In the genomic region with DNA sequence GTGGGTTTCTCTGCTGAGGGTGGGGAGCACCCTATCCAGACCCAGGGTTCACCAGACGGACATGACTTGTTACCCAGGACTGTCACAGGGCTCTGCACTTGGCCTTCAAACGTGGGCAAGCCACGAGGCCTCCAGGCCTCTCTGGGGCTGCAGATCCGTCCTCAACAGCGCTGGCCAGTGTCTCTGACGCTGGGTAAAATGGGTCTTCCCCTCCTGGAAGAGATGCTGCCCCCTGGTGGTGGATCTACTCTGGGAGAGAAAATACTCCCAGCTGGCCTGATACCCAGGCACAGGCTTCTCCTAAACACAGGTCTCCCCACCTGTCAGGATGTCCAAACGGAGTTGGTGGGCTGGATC, we compare ENCODE assay signal across 1 cellular context.
A peak's percentile ranks its signal among the peaks of the same experiment; 100 is the strongest.
TF ChIP-seq lines count a peak whose summit lies in the region.

No MANE protein-coding gene starts in this region.

TF ChIP-seq in HepG2, 621 proteins besides CTCF, POLR2A, EP300 and RAD21 (continued from another document and continues in another):
- TF ChIP-seq, protein P1, sequence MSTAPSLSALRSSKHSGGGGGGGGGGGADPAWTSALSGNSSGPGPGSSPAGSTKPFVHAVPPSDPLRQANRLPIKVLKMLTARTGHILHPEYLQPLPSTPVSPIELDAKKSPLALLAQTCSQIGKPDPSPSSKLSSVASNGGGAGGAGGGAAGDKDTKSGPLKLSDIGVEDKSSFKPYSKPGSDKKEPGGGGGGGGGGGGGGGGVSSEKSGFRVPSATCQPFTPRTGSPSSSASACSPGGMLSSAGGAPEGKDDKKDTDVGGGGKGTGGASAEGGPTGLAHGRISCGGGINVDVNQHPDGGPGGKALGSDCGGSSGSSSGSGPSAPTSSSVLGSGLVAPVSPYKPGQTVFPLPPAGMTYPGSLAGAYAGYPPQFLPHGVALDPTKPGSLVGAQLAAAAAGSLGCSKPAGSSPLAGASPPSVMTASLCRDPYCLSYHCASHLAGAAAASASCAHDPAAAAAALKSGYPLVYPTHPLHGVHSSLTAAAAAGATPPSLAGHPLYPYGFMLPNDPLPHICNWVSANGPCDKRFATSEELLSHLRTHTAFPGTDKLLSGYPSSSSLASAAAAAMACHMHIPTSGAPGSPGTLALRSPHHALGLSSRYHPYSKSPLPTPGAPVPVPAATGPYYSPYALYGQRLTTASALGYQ (CRISPR knock-in tag; IDR thresholded peaks at IDR 0.05): no peak
- TF ChIP-seq GATAD2A (CRISPR knock-in tag; IDR thresholded peaks at IDR 0.05) (peak; percentile 47; the same call in 1 of the 2 replicates), PITX1 (CRISPR knock-in tag; IDR thresholded peaks at IDR 0.05) (no peak), HNRNPK (IDR thresholded peaks at IDR 0.05; ENCODE audit: low read depth, low read length, poor library complexity, severe bottlenecking) (no peak), YEATS2 (CRISPR knock-in tag; IDR thresholded peaks at IDR 0.05; ENCODE audit: borderline replicate concordance) (no peak), ZFP36L1 (CRISPR knock-in tag; IDR thresholded peaks at IDR 0.05) (no peak), PRPF4 (IDR thresholded peaks at IDR 0.05; ENCODE audit: low read depth, low read length, poor library complexity, severe bottlenecking) (no peak), EED (CRISPR knock-in tag; IDR thresholded peaks at IDR 0.05) (no peak), LCORL (IDR thresholded peaks at IDR 0.05) (no peak), LCORL (CRISPR knock-in tag; IDR thresholded peaks at IDR 0.05) (no peak), ZSCAN12 (CRISPR knock-in tag; IDR thresholded peaks at IDR 0.05) (no peak), ZNF496 (CRISPR knock-in tag; IDR thresholded peaks at IDR 0.05; ENCODE audit: insufficient replicate concordance) (no peak), ZSCAN20 (CRISPR knock-in tag; IDR thresholded peaks at IDR 0.05; ENCODE audit: borderline replicate concordance) (no peak), ETV6 (CRISPR knock-in tag; conservative IDR thresholded peaks at IDR 0.05) (no peak), ZNF563 (CRISPR knock-in tag; IDR thresholded peaks at IDR 0.05) (no peak), ZNF772 (CRISPR knock-in tag; IDR thresholded peaks at IDR 0.05) (no peak), ZBTB21 (CRISPR knock-in tag; IDR thresholded peaks at IDR 0.05) (no peak), FOXA1 (IDR thresholded peaks at IDR 0.05) (no peak), FOXA1 (CRISPR knock-in tag; IDR thresholded peaks at IDR 0.05) (no peak), CHD2 (IDR thresholded peaks at IDR 0.05; ENCODE audit: low read depth, low read length) (no peak), ZNF766 (CRISPR knock-in tag; IDR thresholded peaks at IDR 0.05; ENCODE audit: borderline replicate concordance) (no peak), TEAD3 (CRISPR knock-in tag; optimal IDR thresholded peaks at IDR 0.05; ENCODE audit: borderline replicate concordance) (no peak), ZKSCAN8 (CRISPR knock-in tag; IDR thresholded peaks at IDR 0.05; ENCODE audit: borderline replicate concordance) (no peak), MAZ (IDR thresholded peaks at IDR 0.05; ENCODE audit: borderline replicate concordance, low read depth, low read length) (no peak), MAZ (CRISPR knock-in tag; IDR thresholded peaks at IDR 0.05; ENCODE audit: low read depth) (peak; percentile 62; the same call in 1 of the 2 replicates), TBP (CRISPR knock-in tag; IDR thresholded peaks at IDR 0.05) (no peak), MED13 (CRISPR knock-in tag; IDR thresholded peaks at IDR 0.05) (no peak), ZNF615 (CRISPR knock-in tag; IDR thresholded peaks at IDR 0.05; ENCODE audit: borderline replicate concordance) (no peak), CHD4 (IDR thresholded peaks at IDR 0.05; ENCODE audit: borderline replicate concordance, low read length) (no peak), SOX6 (IDR thresholded peaks at IDR 0.05) (no peak), SOX6 (CRISPR knock-in tag; IDR thresholded peaks at IDR 0.05) (0 out of 2 replicates have a peak, but pooled peaks have one; percentile 8), SMAD3 (CRISPR knock-in tag; IDR thresholded peaks at IDR 0.05) (peak; percentile 80), REXO4 (CRISPR knock-in tag; IDR thresholded peaks at IDR 0.05; ENCODE audit: borderline replicate concordance) (no peak), SRSF1 (optimal IDR thresholded peaks at IDR 0.05; ENCODE audit: low read depth, low read length) (no peak), ZNF619 (CRISPR knock-in tag; IDR thresholded peaks at IDR 0.05) (no peak)
- TF ChIP-seq, protein P2, sequence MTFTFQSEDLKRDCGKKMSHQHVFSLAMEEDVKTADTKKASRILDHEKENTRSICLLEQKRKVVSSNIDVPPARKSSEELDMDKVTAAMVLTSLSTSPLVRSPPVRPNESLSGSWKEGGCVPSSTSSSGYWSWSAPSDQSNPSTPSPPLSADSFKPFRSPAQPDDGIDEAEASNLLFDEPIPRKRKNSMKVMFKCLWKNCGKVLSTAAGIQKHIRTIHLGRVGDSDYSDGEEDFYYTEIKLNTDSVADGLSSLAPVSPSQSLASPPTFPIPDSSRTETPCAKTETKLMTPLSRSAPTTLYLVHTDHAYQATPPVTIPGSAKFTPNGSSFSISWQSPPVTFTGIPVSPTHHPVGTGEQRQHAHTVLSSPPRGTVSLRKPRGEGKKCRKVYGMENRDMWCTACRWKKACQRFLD (CRISPR knock-in tag; IDR thresholded peaks at IDR 0.05; ENCODE audit: borderline replicate concordance): no peak
- TF ChIP-seq, protein P3, sequence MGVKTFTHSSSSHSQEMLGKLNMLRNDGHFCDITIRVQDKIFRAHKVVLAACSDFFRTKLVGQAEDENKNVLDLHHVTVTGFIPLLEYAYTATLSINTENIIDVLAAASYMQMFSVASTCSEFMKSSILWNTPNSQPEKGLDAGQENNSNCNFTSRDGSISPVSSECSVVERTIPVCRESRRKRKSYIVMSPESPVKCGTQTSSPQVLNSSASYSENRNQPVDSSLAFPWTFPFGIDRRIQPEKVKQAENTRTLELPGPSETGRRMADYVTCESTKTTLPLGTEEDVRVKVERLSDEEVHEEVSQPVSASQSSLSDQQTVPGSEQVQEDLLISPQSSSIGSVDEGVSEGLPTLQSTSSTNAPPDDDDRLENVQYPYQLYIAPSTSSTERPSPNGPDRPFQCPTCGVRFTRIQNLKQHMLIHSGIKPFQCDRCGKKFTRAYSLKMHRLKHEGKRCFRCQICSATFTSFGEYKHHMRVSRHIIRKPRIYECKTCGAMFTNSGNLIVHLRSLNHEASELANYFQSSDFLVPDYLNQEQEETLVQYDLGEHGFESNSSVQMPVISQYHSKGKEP (CRISPR knock-in tag; IDR thresholded peaks at IDR 0.05): no peak
- TF ChIP-seq, protein P4, sequence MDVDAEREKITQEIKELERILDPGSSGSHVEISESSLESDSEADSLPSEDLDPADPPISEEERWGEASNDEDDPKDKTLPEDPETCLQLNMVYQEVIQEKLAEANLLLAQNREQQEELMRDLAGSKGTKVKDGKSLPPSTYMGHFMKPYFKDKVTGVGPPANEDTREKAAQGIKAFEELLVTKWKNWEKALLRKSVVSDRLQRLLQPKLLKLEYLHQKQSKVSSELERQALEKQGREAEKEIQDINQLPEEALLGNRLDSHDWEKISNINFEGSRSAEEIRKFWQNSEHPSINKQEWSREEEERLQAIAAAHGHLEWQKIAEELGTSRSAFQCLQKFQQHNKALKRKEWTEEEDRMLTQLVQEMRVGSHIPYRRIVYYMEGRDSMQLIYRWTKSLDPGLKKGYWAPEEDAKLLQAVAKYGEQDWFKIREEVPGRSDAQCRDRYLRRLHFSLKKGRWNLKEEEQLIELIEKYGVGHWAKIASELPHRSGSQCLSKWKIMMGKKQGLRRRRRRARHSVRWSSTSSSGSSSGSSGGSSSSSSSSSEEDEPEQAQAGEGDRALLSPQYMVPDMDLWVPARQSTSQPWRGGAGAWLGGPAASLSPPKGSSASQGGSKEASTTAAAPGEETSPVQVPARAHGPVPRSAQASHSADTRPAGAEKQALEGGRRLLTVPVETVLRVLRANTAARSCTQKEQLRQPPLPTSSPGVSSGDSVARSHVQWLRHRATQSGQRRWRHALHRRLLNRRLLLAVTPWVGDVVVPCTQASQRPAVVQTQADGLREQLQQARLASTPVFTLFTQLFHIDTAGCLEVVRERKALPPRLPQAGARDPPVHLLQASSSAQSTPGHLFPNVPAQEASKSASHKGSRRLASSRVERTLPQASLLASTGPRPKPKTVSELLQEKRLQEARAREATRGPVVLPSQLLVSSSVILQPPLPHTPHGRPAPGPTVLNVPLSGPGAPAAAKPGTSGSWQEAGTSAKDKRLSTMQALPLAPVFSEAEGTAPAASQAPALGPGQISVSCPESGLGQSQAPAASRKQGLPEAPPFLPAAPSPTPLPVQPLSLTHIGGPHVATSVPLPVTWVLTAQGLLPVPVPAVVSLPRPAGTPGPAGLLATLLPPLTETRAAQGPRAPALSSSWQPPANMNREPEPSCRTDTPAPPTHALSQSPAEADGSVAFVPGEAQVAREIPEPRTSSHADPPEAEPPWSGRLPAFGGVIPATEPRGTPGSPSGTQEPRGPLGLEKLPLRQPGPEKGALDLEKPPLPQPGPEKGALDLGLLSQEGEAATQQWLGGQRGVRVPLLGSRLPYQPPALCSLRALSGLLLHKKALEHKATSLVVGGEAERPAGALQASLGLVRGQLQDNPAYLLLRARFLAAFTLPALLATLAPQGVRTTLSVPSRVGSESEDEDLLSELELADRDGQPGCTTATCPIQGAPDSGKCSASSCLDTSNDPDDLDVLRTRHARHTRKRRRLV (CRISPR knock-in tag; IDR thresholded peaks at IDR 0.05): no peak
- TF ChIP-seq, protein P5, sequence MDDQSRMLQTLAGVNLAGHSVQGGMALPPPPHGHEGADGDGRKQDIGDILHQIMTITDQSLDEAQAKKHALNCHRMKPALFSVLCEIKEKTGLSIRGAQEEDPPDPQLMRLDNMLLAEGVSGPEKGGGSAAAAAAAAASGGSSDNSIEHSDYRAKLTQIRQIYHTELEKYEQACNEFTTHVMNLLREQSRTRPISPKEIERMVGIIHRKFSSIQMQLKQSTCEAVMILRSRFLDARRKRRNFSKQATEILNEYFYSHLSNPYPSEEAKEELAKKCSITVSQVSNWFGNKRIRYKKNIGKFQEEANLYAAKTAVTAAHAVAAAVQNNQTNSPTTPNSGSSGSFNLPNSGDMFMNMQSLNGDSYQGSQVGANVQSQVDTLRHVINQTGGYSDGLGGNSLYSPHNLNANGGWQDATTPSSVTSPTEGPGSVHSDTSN (CRISPR knock-in tag; IDR thresholded peaks at IDR 0.05; ENCODE audit: borderline replicate concordance): no peak
- TF ChIP-seq, protein P6, sequence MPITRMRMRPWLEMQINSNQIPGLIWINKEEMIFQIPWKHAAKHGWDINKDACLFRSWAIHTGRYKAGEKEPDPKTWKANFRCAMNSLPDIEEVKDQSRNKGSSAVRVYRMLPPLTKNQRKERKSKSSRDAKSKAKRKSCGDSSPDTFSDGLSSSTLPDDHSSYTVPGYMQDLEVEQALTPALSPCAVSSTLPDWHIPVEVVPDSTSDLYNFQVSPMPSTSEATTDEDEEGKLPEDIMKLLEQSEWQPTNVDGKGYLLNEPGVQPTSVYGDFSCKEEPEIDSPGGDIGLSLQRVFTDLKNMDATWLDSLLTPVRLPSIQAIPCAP (CRISPR knock-in tag; IDR thresholded peaks at IDR 0.05; ENCODE audit: low read depth): no peak
- TF ChIP-seq, protein P7, sequence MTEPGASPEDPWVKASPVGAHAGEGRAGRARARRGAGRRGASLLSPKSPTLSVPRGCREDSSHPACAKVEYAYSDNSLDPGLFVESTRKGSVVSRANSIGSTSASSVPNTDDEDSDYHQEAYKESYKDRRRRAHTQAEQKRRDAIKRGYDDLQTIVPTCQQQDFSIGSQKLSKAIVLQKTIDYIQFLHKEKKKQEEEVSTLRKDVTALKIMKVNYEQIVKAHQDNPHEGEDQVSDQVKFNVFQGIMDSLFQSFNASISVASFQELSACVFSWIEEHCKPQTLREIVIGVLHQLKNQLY (CRISPR knock-in tag; IDR thresholded peaks at IDR 0.05): no peak
- TF ChIP-seq, protein P8, sequence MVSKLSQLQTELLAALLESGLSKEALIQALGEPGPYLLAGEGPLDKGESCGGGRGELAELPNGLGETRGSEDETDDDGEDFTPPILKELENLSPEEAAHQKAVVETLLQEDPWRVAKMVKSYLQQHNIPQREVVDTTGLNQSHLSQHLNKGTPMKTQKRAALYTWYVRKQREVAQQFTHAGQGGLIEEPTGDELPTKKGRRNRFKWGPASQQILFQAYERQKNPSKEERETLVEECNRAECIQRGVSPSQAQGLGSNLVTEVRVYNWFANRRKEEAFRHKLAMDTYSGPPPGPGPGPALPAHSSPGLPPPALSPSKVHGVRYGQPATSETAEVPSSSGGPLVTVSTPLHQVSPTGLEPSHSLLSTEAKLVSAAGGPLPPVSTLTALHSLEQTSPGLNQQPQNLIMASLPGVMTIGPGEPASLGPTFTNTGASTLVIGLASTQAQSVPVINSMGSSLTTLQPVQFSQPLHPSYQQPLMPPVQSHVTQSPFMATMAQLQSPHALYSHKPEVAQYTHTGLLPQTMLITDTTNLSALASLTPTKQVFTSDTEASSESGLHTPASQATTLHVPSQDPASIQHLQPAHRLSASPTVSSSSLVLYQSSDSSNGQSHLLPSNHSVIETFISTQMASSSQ (IDR thresholded peaks at IDR 0.05; ENCODE audit: low read depth): no peak
- TF ChIP-seq, protein P8 (CRISPR knock-in tag; IDR thresholded peaks at IDR 0.05; ENCODE audit: borderline replicate concordance): no peak
- TF ChIP-seq, protein P9, sequence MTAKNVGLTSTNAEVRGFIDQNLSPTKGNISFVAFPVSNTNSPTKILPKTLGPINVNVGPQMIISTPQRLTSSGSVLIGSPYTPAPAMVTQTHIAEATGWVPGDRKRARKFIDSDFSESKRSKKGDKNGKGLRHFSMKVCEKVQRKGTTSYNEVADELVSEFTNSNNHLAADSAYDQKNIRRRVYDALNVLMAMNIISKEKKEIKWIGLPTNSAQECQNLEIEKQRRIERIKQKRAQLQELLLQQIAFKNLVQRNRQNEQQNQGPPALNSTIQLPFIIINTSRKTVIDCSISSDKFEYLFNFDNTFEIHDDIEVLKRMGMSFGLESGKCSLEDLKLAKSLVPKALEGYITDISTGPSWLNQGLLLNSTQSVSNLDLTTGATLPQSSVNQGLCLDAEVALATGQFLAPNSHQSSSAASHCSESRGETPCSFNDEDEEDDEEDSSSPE (CRISPR knock-in tag; IDR thresholded peaks at IDR 0.05): peak; percentile 30; the same call in 1 of the 2 replicates
- TF ChIP-seq, protein P10, sequence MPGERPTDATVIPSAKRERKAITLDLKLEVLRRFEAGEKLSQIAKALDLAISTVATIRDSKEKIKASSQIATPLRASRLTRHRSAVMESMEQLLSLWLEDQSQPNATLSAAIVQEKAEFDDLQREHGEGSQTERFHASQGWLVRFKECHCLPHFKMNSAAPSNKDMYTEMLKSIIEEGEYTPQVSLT (CRISPR knock-in tag; IDR thresholded peaks at IDR 0.05; ENCODE audit: borderline replicate concordance, low read depth): no peak
